1 cellular context compared by ENCODE assay signal in genomic region chr12:76081909-76082308, GRCh38.
TF ChIP-seq lines count a peak whose summit lies in the region.

No MANE protein-coding gene starts in this region.

TF ChIP-seq in A549, 52 proteins besides CTCF, POLR2A, EP300 and RAD21 (continued from another document):
- TF ChIP-seq HDAC2 (IDR thresholded peaks at IDR 0.05) (no peak), HEYL (CRISPR knock-in tag; IDR thresholded peaks at IDR 0.05) (no peak), REST (IDR thresholded peaks at IDR 0.05) (no peak), EHMT2 (IDR thresholded peaks at IDR 0.05; ENCODE audit: low read depth) (no peak), PHF8 (IDR thresholded peaks at IDR 0.05; ENCODE audit: borderline replicate concordance, low read depth) (no peak), ZFP36 (IDR thresholded peaks at IDR 0.05; ENCODE audit: borderline replicate concordance, partially characterized antibody) (no peak)
